7 cellular contexts compared by ENCODE assay signal in the genomic region with DNA sequence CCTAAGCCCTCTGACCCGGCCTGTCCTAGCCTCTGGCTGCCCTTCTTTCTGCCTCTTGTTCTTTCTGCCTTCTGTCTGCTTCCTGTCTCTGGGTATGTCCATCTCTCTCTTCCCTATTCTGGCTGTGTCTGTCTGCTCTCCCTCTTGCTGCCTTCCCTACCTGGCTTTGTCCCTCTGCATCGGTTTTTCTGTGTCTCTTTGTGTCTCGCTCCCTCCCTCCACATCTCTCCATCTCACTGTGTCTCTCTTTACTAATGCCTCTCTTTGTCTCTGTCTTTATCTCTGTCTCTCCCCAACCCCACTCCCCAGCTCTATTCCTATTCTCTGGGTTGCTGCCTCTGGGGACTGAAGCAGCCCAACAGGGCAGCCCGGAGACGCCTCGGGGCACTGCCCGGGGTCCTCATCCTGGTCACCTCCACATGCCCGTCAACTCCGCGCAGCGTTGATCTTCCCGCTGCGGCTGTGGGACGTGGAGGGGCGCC. TPM values are rescaled to one million over a fixed set of nuclear protein-coding genes. Genes with fewer than 3 reads are reported as not detected.
DNase-seq lines count a peak whose midpoint lies in the region; ATAC-seq, FAIRE-seq and TF ChIP-seq lines count a peak whose summit lies in the region.

No MANE protein-coding gene starts in this region.

- no peak for TF ChIP-seq CTCF in GM10266 (IDR thresholded peaks at IDR 0.05; ENCODE audit: control insufficient read depth, insufficient read depth, low read depth, missing control alignments)
- TF ChIP-seq CTCF in bronchial epithelial cell (IDR thresholded peaks at IDR 0.05; ENCODE audit: insufficient read depth, low read length, severe bottlenecking): no peak
- no peak for TF ChIP-seq CTCF in nephron (IDR thresholded peaks at IDR 0.05; ENCODE audit: unreplicated experiment in 3 of 3)

- H3K27me3 ChIP-seq in bronchial epithelial cell (ENCODE audit: control insufficient read depth, insufficient read depth, low read length): peaks cover 6% of the 10 kb centered on the region

- DNase-seq in GM10266 (ENCODE audit: extremely low spot score) (peak; percentile 14), NAMALWA (ENCODE audit: low spot score) (peak; percentile 63), bronchial epithelial cell (ENCODE audit: low read depth) (no peak), activated gamma-delta T cell (lab: John Stamatoyannopoulos, UW) (no peak), COR-L47 (lab: John Stamatoyannopoulos, UW) (no peak)

- no peaks in the 10 kb centered on the region for H3K9me3 Mint-ChIP-seq in nephron

- H3K36me3 Mint-ChIP-seq in nephron (ENCODE audit: low read depth): peaks cover 1% of the 10 kb centered on the region

- no peak for FAIRE-seq in bronchial epithelial cell (lab: Jason Lieb, UNC)

- peaks cover 4% of the 10 kb centered on the region for H3K36me3 ChIP-seq in bronchial epithelial cell (ENCODE audit: control insufficient read depth, insufficient read depth, low read length)

- H3K27me3 Mint-ChIP-seq in nephron (ENCODE audit: low read depth): peaks cover 96% of the 10 kb centered on the region

- H3K27ac Mint-ChIP-seq in nephron: peak overlapping the region in 1 of 3 experiments; percentile 7

- peaks cover 69% of the 10 kb centered on the region for H3K4me1 Mint-ChIP-seq in nephron

- no peak for ATAC-seq in HG03457 (IDR thresholded peaks at IDR 0.05; ENCODE audit: unreplicated experiment)

- H3K4me3 ChIP-seq in bronchial epithelial cell (ENCODE audit: low read depth, low read length): peak overlapping the region; percentile 55

- peak overlapping the region; percentile 71 to 79 (median 79) for H3K4me3 Mint-ChIP-seq in nephron

RNA-seq across cellular contexts. Expression of a gene that starts 10.1 kb away (rescaled TPM):
- total RNA-seq in bronchial epithelial cell: 357 and 413 TPM in 2 replicates

RNA-seq across cellular contexts. Expression of a gene that starts 11.4 kb away (rescaled TPM):
- total RNA-seq in bronchial epithelial cell: 0.26 and 0.51 TPM in 2 replicates

RNA-seq across cellular contexts. Expression of a gene that starts 23.0 kb away (rescaled TPM):
- 0.53 and 1.9 TPM in 2 replicates for total RNA-seq in bronchial epithelial cell

Comparison
In these comparisons a context has a peak if more than half of its experiments do, and no peak if none do; other contexts are left out.
1. DNase-seq: peak in GM10266 (single experiment) and NAMALWA (single experiment); none in bronchial epithelial cell (single experiment), activated gamma-delta T cell (single experiment) and COR-L47 (single experiment).